ENCODE assay signal across 31 cellular contexts in genomic region chr2:163527381-163527780, GRCh38.
"Had no signal": no experiment of that assay in that cellular context is flagged by ENCODE, and none has a peak within 500 bp of the region (broad histone marks: within the 10 kb centered on the region; RNA-seq: fewer than 3 reads in every experiment).

No MANE protein-coding gene starts in this region.

- H3K4me1 Mint-ChIP-seq: activated CD4-positive, alpha-beta T cell treated with anti-CD3 and anti-CD28 coated beads for 36 hours; activated CD4-positive, alpha-beta T cell treated with anti-CD3 and anti-CD28 coated beads, Interleukin-2, amount 10 ng/mL, durations not matched to agents 7 days and 5 days; activated naive CD4-positive, alpha-beta T cell treated with anti-CD3 and anti-CD28 coated beads, Interleukin-2, amount 10 ng/mL, durations not matched to agents 7 days and 5 days; activated naive CD8-positive, alpha-beta T cell treated with anti-CD3 and anti-CD28 coated beads, Interleukin-2, amount 50 U/mL, for 24 hours; brain; WTC11 had no signal

- H3K9me3 Mint-ChIP-seq: activated CD4-positive, alpha-beta T cell treated with anti-CD3 and anti-CD28 coated beads, Interleukin-2, amount 10 ng/mL, durations not matched to agents 7 days and 5 days had no signal

- H3K4me3 ChIP-seq: MG63 had no signal

- DNase-seq: activated CD4-positive, alpha-beta T cell treated with anti-CD3 and anti-CD28 coated beads for 36 hours; activated CD4-positive, alpha-beta T cell treated with anti-CD3 and anti-CD28 coated beads, Interleukin-2, amount 10 ng/mL, durations not matched to agents 7 days and 5 days; activated CD4-positive, alpha-beta T cell treated with anti-CD3 and anti-CD28 coated beads, Interleukin-2, amount 50 U/mL, for 48 hours; activated CD8-positive, alpha-beta memory T cell treated with anti-CD3 and anti-CD28 coated beads, Interleukin-2, amount 50 U/mL, for 4 hours; activated gamma-delta T cell treated with Interleukin-2 at 50 U/mL for 16 hours; activated naive CD4-positive, alpha-beta T cell treated with anti-CD3 and anti-CD28 coated beads, Interleukin-2, amount 10 ng/mL, durations not matched to agents 7 days and 5 days; activated naive CD8-positive, alpha-beta T cell treated with anti-CD3 and anti-CD28 coated beads, Interleukin-2, amount 50 U/mL, for 24 hours; activated T-cell treated with anti-CD3 and anti-CD28 coated beads for 4 hours; activated T-cell treated with anti-CD3 and anti-CD28 coated beads, Interleukin-2, amount 50 U/mL, for 4 hours; anterior cingulate cortex; central memory CD4-positive, alpha-beta T cell; Karpas-422; KBM-7; MG63; NCI-H1048; NCI-H1436; NCI-H1694; NCI-H1930; NCI-H2081 treated with DMSO at 0.1 percent for 48 hours; NCI-H226; NCI-H446 treated with DMSO at 0.1 percent for 48 hours; NCI-H524 treated with DMSO at 0.1 percent for 48 hours; OCI-M1; Right ventricle myocardium superior had no signal

- H3K27me3 ChIP-seq: MG63 had no signal

- H3K36me3 ChIP-seq: MG63 had no signal

- H3K27ac Mint-ChIP-seq: activated CD4-positive, alpha-beta T cell treated with anti-CD3 and anti-CD28 coated beads for 36 hours; activated CD4-positive, alpha-beta T cell treated with anti-CD3 and anti-CD28 coated beads, Interleukin-2, amount 10 ng/mL, durations not matched to agents 7 days and 5 days; activated naive CD4-positive, alpha-beta T cell treated with anti-CD3 and anti-CD28 coated beads, Interleukin-2, amount 10 ng/mL, durations not matched to agents 7 days and 5 days; activated naive CD8-positive, alpha-beta T cell; activated naive CD8-positive, alpha-beta T cell treated with anti-CD3 and anti-CD28 coated beads, Interleukin-2, amount 50 U/mL, for 24 hours; activated T-helper 1 cell treated with anti-CD3 and anti-CD28 coated beads, Interleukin-12 subunit alpha, Interleukin-12 subunit beta, Interleukin-2, Interleukin-4 antibody, amounts not matched to agents 30 ng/mL and 10 ng/mL and 1 ng/mL, durations not matched to agents 14 hours and 24 hours and 36 hours; brain; IgD-negative memory B cell; T-helper 1 cell treated with Interleukin-12 subunit alpha and Interleukin-12 subunit beta and Interleukin-4 antibody, amounts not matched to agents 30 μg/mL and 1 μg/mL, for 36 hours; T-helper 2 cell treated with Interferon-gamma antibody and Interleukin-4, amounts not matched to agents 5 μg/mL and 100 μg/mL, for 36 hours; WTC11 had no signal

- H3K27me3 Mint-ChIP-seq: activated CD4-positive, alpha-beta T cell treated with anti-CD3 and anti-CD28 coated beads for 36 hours; activated CD4-positive, alpha-beta T cell treated with anti-CD3 and anti-CD28 coated beads, Interleukin-2, amount 10 ng/mL, durations not matched to agents 7 days and 5 days; activated naive CD4-positive, alpha-beta T cell treated with anti-CD3 and anti-CD28 coated beads, Interleukin-2, amount 10 ng/mL, durations not matched to agents 7 days and 5 days; activated naive CD8-positive, alpha-beta T cell; activated naive CD8-positive, alpha-beta T cell treated with anti-CD3 and anti-CD28 coated beads, Interleukin-2, amount 50 U/mL, for 24 hours; brain; IgD-negative memory B cell had no signal

- H3K4me3 Mint-ChIP-seq: activated CD4-positive, alpha-beta T cell treated with anti-CD3 and anti-CD28 coated beads for 36 hours; activated CD4-positive, alpha-beta T cell treated with anti-CD3 and anti-CD28 coated beads, Interleukin-2, amount 10 ng/mL, durations not matched to agents 7 days and 5 days; activated naive CD4-positive, alpha-beta T cell treated with anti-CD3 and anti-CD28 coated beads, Interleukin-2, amount 10 ng/mL, durations not matched to agents 7 days and 5 days; activated naive CD8-positive, alpha-beta T cell; activated naive CD8-positive, alpha-beta T cell treated with anti-CD3 and anti-CD28 coated beads, Interleukin-2, amount 50 U/mL, for 24 hours; activated T-cell treated with anti-CD3 and anti-CD28 coated beads, Interleukin-2, amount 50 U/mL, for 4 hours; activated T-helper 1 cell treated with anti-CD3 and anti-CD28 coated beads, Interleukin-12 subunit alpha, Interleukin-12 subunit beta, Interleukin-2, Interleukin-4 antibody, amounts not matched to agents 30 ng/mL and 10 ng/mL and 1 ng/mL, durations not matched to agents 14 hours and 24 hours and 36 hours; brain; IgD-negative memory B cell; T-helper 1 cell treated with Interleukin-12 subunit alpha and Interleukin-12 subunit beta and Interleukin-4 antibody, amounts not matched to agents 30 μg/mL and 1 μg/mL, for 36 hours; T-helper 2 cell treated with Interferon-gamma antibody and Interleukin-4, amounts not matched to agents 5 μg/mL and 100 μg/mL, for 36 hours; WTC11 had no signal

- H3K36me3 Mint-ChIP-seq: activated naive CD4-positive, alpha-beta T cell treated with anti-CD3 and anti-CD28 coated beads, Interleukin-2, amount 10 ng/mL, durations not matched to agents 7 days and 5 days; activated naive CD8-positive, alpha-beta T cell; IgD-negative memory B cell had no signal
